Comparison of ENCODE assay signal across 2 cellular contexts in the genomic region with DNA sequence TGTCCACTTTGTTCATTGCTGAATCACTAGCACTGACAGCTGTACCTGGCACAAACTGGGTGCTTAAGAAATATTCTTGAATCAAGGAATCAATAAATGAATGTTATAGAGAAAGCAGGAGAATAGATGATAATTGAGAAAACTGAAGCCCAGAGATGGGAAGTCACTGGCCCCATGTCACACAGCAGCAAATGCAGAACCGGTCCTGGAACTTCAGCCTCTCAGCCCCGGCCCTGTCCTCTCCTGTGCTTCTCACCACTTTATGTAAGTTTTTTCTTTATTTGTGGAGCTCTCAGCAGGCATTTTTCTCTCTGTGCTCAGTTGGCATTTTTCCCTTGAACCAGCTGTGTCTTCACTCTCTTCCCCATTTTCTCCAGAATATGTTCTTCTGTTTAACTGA.
A peak's percentile ranks its signal among the peaks of the same experiment; 100 is the strongest.
TF ChIP-seq lines count a peak whose summit lies in the region.

No MANE protein-coding gene starts in this region.

TF ChIP-seq in HEK293, 187 proteins besides CTCF, POLR2A, EP300 and RAD21:
- 0 out of 2 replicates have a peak, but pooled peaks have one; percentile 34 for TF ChIP-seq ZNF768 (tag by site-specific recombination; IDR thresholded peaks at IDR 0.05)
- no peak for TF ChIP-seq ZNF626 (tag by site-specific recombination; IDR thresholded peaks at IDR 0.05)

TF ChIP-seq in SK-N-SH, 30 proteins besides CTCF, POLR2A, EP300 and RAD21:
- TF ChIP-seq YY1 (IDR thresholded peaks at IDR 0.05; ENCODE audit: low read depth), result no peak
- TF ChIP-seq, protein P1, sequence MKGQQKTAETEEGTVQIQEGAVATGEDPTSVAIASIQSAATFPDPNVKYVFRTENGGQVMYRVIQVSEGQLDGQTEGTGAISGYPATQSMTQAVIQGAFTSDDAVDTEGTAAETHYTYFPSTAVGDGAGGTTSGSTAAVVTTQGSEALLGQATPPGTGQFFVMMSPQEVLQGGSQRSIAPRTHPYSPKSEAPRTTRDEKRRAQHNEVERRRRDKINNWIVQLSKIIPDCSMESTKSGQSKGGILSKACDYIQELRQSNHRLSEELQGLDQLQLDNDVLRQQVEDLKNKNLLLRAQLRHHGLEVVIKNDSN (IDR thresholded peaks at IDR 0.05; ENCODE audit: borderline replicate concordance, low read depth), result no peak
